ENCODE assay signal across 18 cellular contexts in genomic region chr11:68347345-68347744, GRCh38. TPM values are rescaled to one million over a fixed set of nuclear protein-coding genes. Genes with fewer than 3 reads are reported as not detected.
DNase-seq lines count a peak whose midpoint lies in the region; ATAC-seq, FAIRE-seq and TF ChIP-seq lines count a peak whose summit lies in the region.
"Had no signal": no experiment of that assay in that cellular context is flagged by ENCODE, and none has a peak within 500 bp of the region (broad histone marks: within the 10 kb centered on the region; RNA-seq: fewer than 3 reads in every experiment).

No MANE protein-coding gene starts in this region.

- H3K9ac ChIP-seq in HepG2 (ENCODE audit: insufficient read depth, low read depth, low read length) (no peak overlapping the region), K562 (ENCODE audit: insufficient read depth in 1 of 2, low read depth in 2 of 2, low read length in 2 of 2) (peak overlapping the region in 1 of 2 experiments; percentile 59; a peak in 2 of 4 replicates)

- peaks cover 10% of the 10 kb centered on the region for H3K9me3 Mint-ChIP-seq in nephron
- H3K9me3 Mint-ChIP-seq: CD8-positive, alpha-beta memory T cell had no signal

- no peaks in the 10 kb centered on the region for H3K27me3 Mint-ChIP-seq in nephron (ENCODE audit: low read depth)
- H3K27me3 Mint-ChIP-seq: CD8-positive, alpha-beta memory T cell had no signal

- H3K27me3 ChIP-seq in HepG2 (ENCODE audit: control insufficient read depth in 1 of 2, insufficient read depth in 2 of 2, low read length in 2 of 2) (no peaks in the 10 kb centered on the region; a peak in 1 of 5 replicates), right lobe of liver (no peaks in the 10 kb centered on the region), K562 (ENCODE audit: control insufficient read depth in 2 of 2, insufficient read depth in 2 of 2, low read length in 2 of 2) (no peaks in the 10 kb centered on the region), tibial artery (no peaks in the 10 kb centered on the region)

- CTCF ChIA-PET in HepG2 (lab: Yijun Ruan, JAX; ENCODE audit: low intra/inter-chr PET ratio, low total read pairs): no interaction called here
- CTCF ChIA-PET in K562 (lab: Yijun Ruan, JAX; ENCODE audit: low intra/inter-chr PET ratio): no interaction called here

- TF ChIP-seq CTCF in HepG2 (CRISPR knock-in tag; IDR thresholded peaks at IDR 0.05) (no peak), right lobe of liver (IDR thresholded peaks at IDR 0.05) (no peak), K562 (IDR thresholded peaks at IDR 0.05 in 2 of 3, conservative IDR thresholded peaks at IDR 0.05 in 1 of 3; ENCODE audit: insufficient read depth in 2 of 3, low read depth in 1 of 3, low read length in 3 of 3) (no peak), nephron (IDR thresholded peaks at IDR 0.05; ENCODE audit: unreplicated experiment in 3 of 3) (no peak), tibial artery (IDR thresholded peaks at IDR 0.05) (no peak), GM20000 (IDR thresholded peaks at IDR 0.05; ENCODE audit: extremely low read depth, missing control alignments) (no peak)

- no peaks in the 10 kb centered on the region for H3K9me3 ChIP-seq in HepG2 (ENCODE audit: low read length)
- H3K9me3 ChIP-seq in right lobe of liver: no peaks in the 10 kb centered on the region
- no peaks in the 10 kb centered on the region for H3K9me3 ChIP-seq in K562 (replicated peaks; ENCODE audit: control insufficient read depth, insufficient read depth, low read depth, low read length)
- no peaks in the 10 kb centered on the region for H3K9me3 ChIP-seq in tibial artery
- H3K9me3 ChIP-seq: HAP-1 had no signal

- no peak for DNase-seq in HepG2 (ENCODE audit: low spot score)
- no peak for DNase-seq in right lobe of liver
- DNase-seq in K562 (ENCODE audit: extremely low read depth in 1 of 4, low spot score in 3 of 4): peak in 2 of 4 experiments; percentile 28 to 30
- DNase-seq in tibial artery: no peak
- DNase-seq in GM20000 (ENCODE audit: low spot score): no peak
- DNase-seq: ACHN; CD8-positive, alpha-beta memory T cell; DMS 273 treated with DMSO at 0.1 percent for 48 hours; MV-4-11; NCI-H1436; NCI-H2029 treated with DMSO at 0.1 percent for 48 hours; NCI-H510A; SIG-M5 had no signal

- H3K4me1 Mint-ChIP-seq in nephron: peaks cover 41% of the 10 kb centered on the region
- H3K4me1 Mint-ChIP-seq: CD8-positive, alpha-beta memory T cell had no signal

- H3K27ac Mint-ChIP-seq in nephron: peak overlapping the region; percentile 88 to 97 (median 91)
- H3K27ac Mint-ChIP-seq: CD8-positive, alpha-beta memory T cell had no signal

- in situ Hi-C loops in HepG2 (cut with HindIII; ENCODE audit: extremely low pct_ligation_motif_present, low pct_unique_long_range_greater_than_20kb): no loop called here
- in situ Hi-C loops in K562 (cut with MboI): no loop called here

- H3K4me3 ChIP-seq in HepG2 (replicated peaks in 1 of 3; ENCODE audit: insufficient read depth in 1 of 3, low read depth in 2 of 3, low read length in 3 of 3): no peak overlapping the region
- H3K4me3 ChIP-seq in right lobe of liver: no peak overlapping the region
- H3K4me3 ChIP-seq in K562: no peak overlapping the region
- H3K4me3 ChIP-seq in tibial artery: no peak overlapping the region
- H3K4me3 ChIP-seq: HAP-1 had no signal

- H3K27ac ChIP-seq in HepG2 (ENCODE audit: extremely low read length, insufficient read depth, low read length) (no peak overlapping the region), right lobe of liver (no peak overlapping the region), K562 (ENCODE audit: extremely low read depth, low read depth, low read length) (no peak overlapping the region; the same call in 2 of the 3 replicates), tibial artery (peak overlapping the region; percentile 78 to 83)

- H3K36me3 Mint-ChIP-seq in nephron (ENCODE audit: low read depth): peaks cover 47% of the 10 kb centered on the region

- peaks cover 3% of the 10 kb centered on the region for H3K9me1 ChIP-seq in K562 (ENCODE audit: control insufficient read depth, insufficient read depth, low read length)

- TF ChIP-seq EP300 in HepG2 (IDR thresholded peaks at IDR 0.05; ENCODE audit: low read depth in 2 of 2, low read length in 2 of 2) (no peak), HepG2 (CRISPR knock-in tag; IDR thresholded peaks at IDR 0.05; ENCODE audit: borderline replicate concordance) (no peak), K562 (IDR thresholded peaks at IDR 0.05; ENCODE audit: low read length) (no peak)

- H3K79me2 ChIP-seq in HepG2 (ENCODE audit: insufficient read depth, low read length) (peaks cover 87% of the 10 kb centered on the region), K562 (ENCODE audit: control insufficient read depth, insufficient read depth, low read length) (peaks cover 43% of the 10 kb centered on the region)

- 98% methylated on average over 7 of the region's 8 CpGs for WGBS in HepG2 (ENCODE audit: low lambda C conversion rate)
- 40% methylated on average over 2 of the region's 8 CpGs for WGBS in right lobe of liver (ENCODE audit: insufficient coverage, low coverage, low lambda C conversion rate, missing lambda C conversion rate)
- WGBS in K562 (ENCODE audit: insufficient coverage, low coverage, missing lambda C conversion rate): 31% methylated on average over 8 of the region's 8 CpGs

- POLR2A ChIA-PET in HepG2 (lab: Yijun Ruan, JAX): no interaction called here
- POLR2A ChIA-PET in K562 (lab: Yijun Ruan, JAX): interaction anchor here (1.2 kb wide), 1 partner anchor 22 kb away, joined by 6 read pairs; no protein-coding TSS in a partner anchor

- TF ChIP-seq RAD21 in HepG2 (CRISPR knock-in tag; IDR thresholded peaks at IDR 0.05) (no peak), K562 (CRISPR knock-in tag; conservative IDR thresholded peaks at IDR 0.05 in 1 of 2, IDR thresholded peaks at IDR 0.05 in 1 of 2) (no peak)

- H3K4me1 ChIP-seq in HepG2 (ENCODE audit: insufficient read depth, low read length): peaks cover 54% of the 10 kb centered on the region
- H3K4me1 ChIP-seq in right lobe of liver: peaks cover 0 to 64% (median 28%) of the 10 kb centered on the region in 4 donors
- peaks cover 15 to 52% of the 10 kb centered on the region in 2 experiments; a peak in 4 of 5 replicates for H3K4me1 ChIP-seq in K562 (replicated peaks in 1 of 2; ENCODE audit: control insufficient read depth in 2 of 2, insufficient read depth in 2 of 2, low read length in 2 of 2)
- peaks cover 7 to 93% (median 78%) of the 10 kb centered on the region in 4 donors for H3K4me1 ChIP-seq in tibial artery
- H3K4me1 ChIP-seq: HAP-1 had no signal

- no peak for FAIRE-seq in HepG2 (lab: Jason Lieb, UNC)
- no peak for FAIRE-seq in K562 (lab: Jason Lieb, UNC)
- FAIRE-seq: RCC 7860 had no signal

- ATAC-seq in HepG2 (no peak), right lobe of liver (no peak), K562 (peak; percentile 50), GM19023 (IDR thresholded peaks at IDR 0.05; ENCODE audit: unreplicated experiment) (no peak), HG03139 (IDR thresholded peaks at IDR 0.05; ENCODE audit: unreplicated experiment) (no peak)

- H4K20me1 ChIP-seq in HepG2 (ENCODE audit: insufficient read depth, low read length): peaks cover 83% of the 10 kb centered on the region
- peaks cover 9% of the 10 kb centered on the region for H4K20me1 ChIP-seq in K562 (replicated peaks; ENCODE audit: control insufficient read depth, insufficient read depth, low read length)

- TF ChIP-seq POLR2A in HepG2 (IDR thresholded peaks at IDR 0.05; ENCODE audit: insufficient read depth in 1 of 2, low read depth in 2 of 2, low read length in 2 of 2): no peak
- no peak for TF ChIP-seq POLR2A in right lobe of liver (IDR thresholded peaks at IDR 0.05)
- no peak for TF ChIP-seq POLR2A in K562 (conservative IDR thresholded peaks at IDR 0.05)

- H3K36me3 ChIP-seq in HepG2 (replicated peaks in 1 of 2; ENCODE audit: control insufficient read depth in 1 of 2, insufficient read depth in 2 of 2, low read length in 2 of 2) (peaks cover 35 to 45% of the 10 kb centered on the region in 2 experiments; a peak in 4 of 5 replicates), right lobe of liver (no peaks in the 10 kb centered on the region), K562 (ENCODE audit: control insufficient read depth, insufficient read depth, low read length) (peaks cover 29% of the 10 kb centered on the region; the same call in 1 of the 3 replicates), tibial artery (peaks cover 0 to 10% (median 0%) of the 10 kb centered on the region in 3 donors)
- H3K36me3 ChIP-seq: HAP-1 had no signal

- H3K4me3 Mint-ChIP-seq in nephron: no peak overlapping the region
- H3K4me3 Mint-ChIP-seq: CD8-positive, alpha-beta memory T cell had no signal

- intact Hi-C loops in HepG2 (cut with micrococcal nuclease; ENCODE audit: unreplicated experiment) (no loop called here), right lobe of liver (cut with DNase I) (no loop called here), K562 (cut with micrococcal nuclease) (no loop called here), tibial artery (cut with DNase I; ENCODE audit: low total_unique reads) (no loop called here)

- BruUV-seq in HepG2 (replicated peaks; lab: Mats Ljungman, UMichigan): no TSS peak
- BruUV-seq in K562 (replicated peaks; lab: Mats Ljungman, UMichigan): no TSS peak

- no peak overlapping the region for H2AFZ ChIP-seq in HepG2 (ENCODE audit: low read length)
- no peak overlapping the region for H2AFZ ChIP-seq in K562 (ENCODE audit: low read depth, low read length)

- H3K4me2 ChIP-seq in HepG2 (ENCODE audit: low read depth, low read length) (no peak overlapping the region), K562 (ENCODE audit: insufficient read depth, low read length) (no peak overlapping the region; the same call in 1 of the 2 replicates)

RNA-seq across cellular contexts. Expression of gene LRP5, which starts 35.0 kb away (rescaled TPM):
- total RNA-seq in HepG2 (2016; rRNA removed; fragmentation: Illumina TruSeq; extraction: Trizol) (23.6 and 40.4 TPM in 2 replicates), right lobe of liver (100 to 1,000 TPM in 2 of 6 experiments, 10 to 100 TPM in 4; 74.4 to 120 (median 88.2) TPM), K562 (2014; rRNA removed) (14.9 and 23.8 TPM in 2 replicates), K562 (2014; rRNA removed; fragmentation: Illumina TruSeq; extraction: Trizol) (2.1 and 3.1 TPM in 2 replicates), K562 (2015; rRNA removed; fragmentation: Illumina TruSeq; extraction: Trizol) (13.6 and 15.3 TPM in 2 replicates), K562 (2021) (43.1 and 44.2 TPM in 2 replicates)
- total RNA-seq in HepG2 (2016; cell fraction: cytosol; rRNA removed; fragmentation: Illumina TruSeq; extraction: Trizol; ENCODE audit: low read depth): 19.7 and 22.6 TPM in 2 replicates
- total RNA-seq in HepG2 (2016; cell fraction: insoluble cytoplasmic fraction; rRNA removed; fragmentation: Illumina TruSeq; extraction: Trizol): 17.6 and 41.1 TPM in 2 replicates
- 27.9 and 29.7 TPM in 2 replicates for total RNA-seq in HepG2 (2016; cell fraction: membrane; rRNA removed; fragmentation: Illumina TruSeq; extraction: Trizol)
- total RNA-seq in HepG2 (2016; cell fraction: nucleus; rRNA removed; fragmentation: Illumina TruSeq; extraction: Trizol): 50.9 and 60.6 TPM in 2 replicates
- polyA plus RNA-seq in HepG2 (2011; rRNA removed) (64.0 and 83.4 TPM in 2 replicates), K562 (2011; rRNA removed) (5.1 and 11.0 TPM in 2 replicates), K562 (2014; fragmentation: Illumina TruSeq; extraction: Trizol) (13.5 and 28.2 TPM in 2 replicates), K562 (2014; fragmentation: Nextera tagmentation; extraction: Ambion mirVana) (under 1 TPM; 0.48 to 0.63 TPM), K562 (2014; rRNA removed) (16.1 and 17.6 TPM in 2 replicates)
- polyA plus RNA-seq in HepG2 (2011; cell fraction: cytosol; rRNA removed): 37.9 and 59.3 TPM in 2 replicates
- 131 and 158 TPM in 2 replicates for polyA plus RNA-seq in HepG2 (2011; cell fraction: nucleus; rRNA removed)
- 80.7 and 119 TPM in 2 replicates for polyA plus RNA-seq in HepG2 (2012)
- polyA plus RNA-seq in HepG2 (2016; cell fraction: cytosol; fragmentation: Illumina TruSeq; extraction: Trizol; ENCODE audit: low read depth): 10.8 and 12.1 TPM in 2 replicates
- 25.6 and 36.8 TPM in 2 replicates for polyA plus RNA-seq in HepG2 (2016; cell fraction: insoluble cytoplasmic fraction; fragmentation: Illumina TruSeq; extraction: Trizol; ENCODE audit: low read depth)
- polyA plus RNA-seq in HepG2 (2016; cell fraction: membrane; fragmentation: Illumina TruSeq; extraction: Trizol; ENCODE audit: low read depth): 20.7 and 25.9 TPM in 2 replicates
- polyA plus RNA-seq in HepG2 (2016; cell fraction: nucleus; fragmentation: Illumina TruSeq; extraction: Trizol; ENCODE audit: insufficient read depth, low read depth): 130 and 133 TPM in 2 replicates
- 49.7 and 219 TPM in 2 replicates for polyA minus RNA-seq in HepG2 (2011; rRNA and poly(A)+ RNA removed; ENCODE audit: low replicate concordance)
- 75.4 and 75.5 TPM in 2 replicates for polyA minus RNA-seq in HepG2 (2011; cell fraction: cytosol; rRNA and poly(A)+ RNA removed)
- 58.3 and 59.0 TPM in 2 replicates for polyA minus RNA-seq in HepG2 (2011; cell fraction: nucleus; rRNA and poly(A)+ RNA removed)
- 28.3 and 69.8 TPM in 2 replicates for total RNA-seq in K562 (2011; cell fraction: chromatin; rRNA removed; ENCODE audit: low replicate concordance)
- total RNA-seq in K562 (2011; cell fraction: nucleolus; rRNA removed): 63.7 and 66.6 TPM in 2 replicates
- total RNA-seq in K562 (2011; cell fraction: nucleoplasm; rRNA removed): 37.9 and 42.2 TPM in 2 replicates
- 9.1 and 15.7 TPM in 2 replicates for polyA plus RNA-seq in K562 (2011; cell fraction: cytosol; rRNA removed)
- polyA plus RNA-seq in K562 (2011; cell fraction: nucleus; rRNA removed): 16.9 and 36.4 TPM in 2 replicates
- polyA plus RNA-seq in K562 (2012): 24.9 and 36.3 TPM in 2 replicates
- 7.7 and 11.3 TPM in 2 replicates for polyA minus RNA-seq in K562 (2011; rRNA and poly(A)+ RNA removed)
- 21.3 and 34.5 TPM in 2 replicates for polyA minus RNA-seq in K562 (2011; cell fraction: cytosol; rRNA and poly(A)+ RNA removed)
- polyA minus RNA-seq in K562 (2011; cell fraction: nucleus; rRNA and poly(A)+ RNA removed): 24.4 and 27.9 TPM in 2 replicates

Comparison
In these comparisons a context has a peak if more than half of its experiments do, and no peak if none do; other contexts are left out.
1. H3K27ac ChIP-seq: peak in tibial artery (2 of 2); none in HepG2 (single experiment), right lobe of liver (0 of 3) and K562 (single experiment).
2. Of the 241 proteins assayed by ChIP-seq in both HepG2 and K562: peak only in HepG2: RBM22; only in K562: none; in both: none; in neither: 240.